23 cellular contexts compared by ENCODE assay signal in genomic region chr5:125536582-125536981, GRCh38.
A peak's percentile ranks its signal among the peaks of the same experiment; 100 is the strongest.
DNase-seq lines count a peak whose midpoint lies in the region; ATAC-seq and TF ChIP-seq lines count a peak whose summit lies in the region.
"Had no signal": no experiment of that assay in that cellular context is flagged by ENCODE, and none has a peak within 500 bp of the region (broad histone marks: within the 10 kb centered on the region; RNA-seq: fewer than 3 reads in every experiment).

No MANE protein-coding gene starts in this region.

- H3K4me3 ChIP-seq in AG10803 (ENCODE audit: low read length) (no peak overlapping the region), KMS-11 (IDR thresholded peaks at IDR 0.05; ENCODE audit: insufficient read depth, low read depth, low read length) (no peak overlapping the region), mammary epithelial cell (replicated peaks in 1 of 3; ENCODE audit: insufficient read depth in 1 of 3, low read depth in 2 of 3, low read length in 3 of 3) (no peak overlapping the region), lower leg skin (ENCODE audit: low read depth, poor library complexity, severe bottlenecking) (no peak overlapping the region)
- H3K4me3 ChIP-seq: gastroesophageal sphincter, GM12878, ovary had no signal

- intact Hi-C loops in mammary epithelial cell (cut with micrococcal nuclease) = loop anchor here (1.0 kb wide), 1 partner anchor 81 kb away; no protein-coding TSS in a partner anchor
- intact Hi-C loops in lower leg skin (cut with DNase I; ENCODE audit: low total_unique reads) = no loop called here

- H3K9ac ChIP-seq in KMS-11 = no peak overlapping the region
- no peak overlapping the region for H3K9ac ChIP-seq in mammary epithelial cell (ENCODE audit: insufficient read depth, low read length)

- H4K20me1 ChIP-seq in KMS-11 (ENCODE audit: insufficient read depth) (no peaks in the 10 kb centered on the region), mammary epithelial cell (ENCODE audit: insufficient read depth, low read length) (no peaks in the 10 kb centered on the region)

- H3K4me1 ChIP-seq in KMS-11 (ENCODE audit: low read depth, poor library complexity, severe bottlenecking) (peaks cover 14% of the 10 kb centered on the region), mammary epithelial cell (ENCODE audit: insufficient read depth, low read length) (peaks cover 5% of the 10 kb centered on the region), foreskin keratinocyte (peaks cover 7% of the 10 kb centered on the region)
- H3K4me1 ChIP-seq: gastroesophageal sphincter had no signal

- H3K9me3 ChIP-seq in mammary epithelial cell (replicated peaks; ENCODE audit: insufficient read depth, low read length) = peaks cover 12% of the 10 kb centered on the region
- H3K9me3 ChIP-seq: ovary had no signal

- 0% methylated on average over 1 of the region's 1 CpG for WGBS in mammary epithelial cell (ENCODE audit: low coverage, missing lambda C conversion rate)
- WGBS in lower leg skin, 2 donors = 23 to 25% methylated on average over 1 of the region's 1 CpG

- H3K27me3 ChIP-seq in KMS-11 (ENCODE audit: insufficient read depth, low read depth) (no peaks in the 10 kb centered on the region), mammary epithelial cell (ENCODE audit: insufficient read depth, low read length) (no peaks in the 10 kb centered on the region), foreskin keratinocyte (no peaks in the 10 kb centered on the region)
- H3K27me3 ChIP-seq: gastroesophageal sphincter, ovary had no signal

- in situ Hi-C loops in mammary epithelial cell (cut with MboI; ENCODE audit: low sequenced_read_pairs in 2 of 2) = no loop called here

- peak; percentile 72 for ATAC-seq in foreskin keratinocyte
- ATAC-seq in HG02840 (IDR thresholded peaks at IDR 0.05; ENCODE audit: low FRiP score, unreplicated experiment) = no peak
- ATAC-seq: activated CD8-positive, alpha-beta T cell treated with anti-CD3 and anti-CD28 coated beads for 36 hours; activated T-cell treated with anti-CD3 and anti-CD28 coated beads, Interleukin-2, amount 50 U/mL, for 4 hours; gastroesophageal sphincter; GM12878; left ventricle myocardium superior; WTC11 had no signal

- no peaks in the 10 kb centered on the region for H3K36me3 ChIP-seq in KMS-11 (ENCODE audit: insufficient read depth)
- H3K36me3 ChIP-seq in mammary epithelial cell (ENCODE audit: insufficient read depth, low read length) = no peaks in the 10 kb centered on the region
- H3K36me3 ChIP-seq: gastroesophageal sphincter, ovary had no signal

- no peak for TF ChIP-seq POLR2A in lower leg skin (IDR thresholded peaks at IDR 0.05)

- peak overlapping the region; percentile 75 for H3K4me2 ChIP-seq in KMS-11
- H3K4me2 ChIP-seq in mammary epithelial cell (ENCODE audit: insufficient read depth, low read depth, low read length) = peak overlapping the region; percentile 67

- H3K79me2 ChIP-seq in KMS-11 (ENCODE audit: insufficient read depth, low read depth) = no peaks in the 10 kb centered on the region
- H3K79me2 ChIP-seq in mammary epithelial cell (ENCODE audit: insufficient read depth, low read length) = no peaks in the 10 kb centered on the region

- CTCF ChIA-PET in mammary epithelial cell (lab: Charles Lee; ENCODE audit: low non-redundant PET) = no interaction called here

- TF ChIP-seq CTCF in AG10803 (conservative IDR thresholded peaks at IDR 0.05; ENCODE audit: low read length) (no peak), KMS-11 (conservative IDR thresholded peaks at IDR 0.05; ENCODE audit: low read depth, low read length) (no peak), mammary epithelial cell (conservative IDR thresholded peaks at IDR 0.05 in 1 of 2, IDR thresholded peaks at IDR 0.05 in 1 of 2; ENCODE audit: extremely low read depth in 1 of 2, insufficient read depth in 1 of 2, low read depth in 1 of 2, low read length in 2 of 2) (no peak), foreskin keratinocyte (conservative IDR thresholded peaks at IDR 0.05) (no peak), lower leg skin (IDR thresholded peaks at IDR 0.05) (no peak)

- dilution Hi-C loops in mammary epithelial cell (cut with HindIII; ENCODE audit: low sequenced_read_pairs) = no loop called here

- DNase-seq in AG10803 (ENCODE audit: low read depth) (peak; percentile 45), mammary epithelial cell (peak; percentile 84), foreskin keratinocyte (peak; percentile 74 to 86), DMS53 (lab: John Stamatoyannopoulos, UW) (no peak), RPMI8226 (no peak), lower leg skin (ENCODE audit: low spot score in 2 of 2) (no peak)
- DNase-seq: ACHN; activated CD8-positive, alpha-beta T cell treated with anti-CD3 and anti-CD28 coated beads for 36 hours; activated T-cell treated with anti-CD3 and anti-CD28 coated beads, Interleukin-2, amount 50 U/mL, for 4 hours; central memory CD4-positive, alpha-beta T cell; effector CD8-positive, alpha-beta T cell; left ventricle myocardium superior; NCI-H1694 treated with DMSO at 0.1 percent for 48 hours; NCI-H446; ovary; SHP77; stimulated activated CD4-positive, alpha-beta T cell treated with anti-CD3 and anti-CD28 coated beads, Interleukin-4, amount 100 ng/mL, for 24 hours; substantia nigra had no signal

- H2AFZ ChIP-seq in KMS-11 (ENCODE audit: low read depth) (no peak overlapping the region), mammary epithelial cell (ENCODE audit: low read depth, low read length) (peak overlapping the region; percentile 3)

- no TSS peak for BruUV-seq in mammary epithelial cell (replicated peaks; lab: Mats Ljungman, UMichigan)

- H3K27ac ChIP-seq in KMS-11 = no peak overlapping the region; the same call in 1 of the 2 replicates
- H3K27ac ChIP-seq in mammary epithelial cell (ENCODE audit: insufficient read depth, low read depth, low read length) = peak overlapping the region; percentile 45
- peak overlapping the region; percentile 51 for H3K27ac ChIP-seq in foreskin keratinocyte
- H3K27ac ChIP-seq: gastroesophageal sphincter, ovary had no signal

Comparison
In these comparisons a context has a peak if more than half of its experiments do, and no peak if none do; other contexts are left out.
1. DNase-seq: peak in AG10803 (single experiment), mammary epithelial cell (single experiment) and foreskin keratinocyte (2 of 2); none in DMS53 (single experiment), RPMI8226 (single experiment) and lower leg skin (0 of 2).